14 cellular contexts compared by ENCODE assay signal in the genomic region with DNA sequence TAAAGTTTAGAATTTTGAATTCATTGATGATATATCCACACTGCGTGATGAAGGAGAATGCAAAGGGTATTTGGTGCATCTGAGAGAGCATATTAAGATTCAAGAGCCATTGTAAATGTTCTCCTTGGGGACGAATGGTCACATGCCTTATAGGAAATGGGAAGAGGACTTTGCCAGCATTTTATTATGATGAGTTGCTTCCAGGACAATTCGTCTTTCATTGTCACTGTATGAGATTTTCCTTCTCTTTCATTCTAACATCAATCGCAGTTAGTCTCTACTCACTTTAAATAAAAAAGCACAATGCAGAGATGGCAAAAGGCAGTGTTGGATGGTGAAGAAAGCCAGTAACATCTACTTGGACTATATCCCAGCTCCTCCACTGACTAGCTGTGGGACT. TPM values are rescaled to one million over a fixed set of nuclear protein-coding genes. Genes with fewer than 3 reads are reported as not detected.
A peak's percentile ranks its signal among the peaks of the same experiment; 100 is the strongest.
DNase-seq lines count a peak whose midpoint lies in the region; ATAC-seq, FAIRE-seq and TF ChIP-seq lines count a peak whose summit lies in the region.
"Had no signal": no experiment of that assay in that cellular context is flagged by ENCODE, and none has a peak within 500 bp of the region (broad histone marks: within the 10 kb centered on the region; RNA-seq: fewer than 3 reads in every experiment).

No MANE protein-coding gene starts in this region.

- no peak overlapping the region for H4K12ac ChIP-seq in trophoblast cell (ENCODE audit: low read depth, low read length)

- H2BK5ac ChIP-seq in trophoblast cell (ENCODE audit: low read depth, low read length, poor library complexity) = no peak overlapping the region

- TF ChIP-seq CTCF in GM12878 (IDR thresholded peaks at IDR 0.05 in 2 of 3, conservative IDR thresholded peaks at IDR 0.05 in 1 of 3; ENCODE audit: control insufficient read depth in 2 of 3, extremely low read depth in 1 of 3, insufficient read depth in 1 of 3, low read depth in 3 of 3, low read length in 3 of 3) = no peak

- 36 to 39% methylated on average over 4 of the region's 4 CpGs for WGBS in GM23248 (ENCODE audit: low coverage in 1 of 2, low lambda C conversion rate in 2 of 2, missing lambda C conversion rate in 2 of 2), 2 experiments
- 98% methylated on average over 4 of the region's 4 CpGs for WGBS in GM12878 (ENCODE audit: insufficient coverage, insufficient replicate concordance, low lambda C conversion rate, missing lambda C conversion rate)
- WGBS in trophoblast cell (ENCODE audit: extremely low coverage, insufficient coverage, insufficient read length) = no CpG with 5 or more reads among the region's 4 CpGs

- H3K4me2 ChIP-seq in GM23248 (ENCODE audit: unreplicated experiment) = no peak overlapping the region
- H3K4me2 ChIP-seq in GM12878 (ENCODE audit: control insufficient read depth, insufficient read depth) = no peak overlapping the region
- H3K4me2 ChIP-seq in trophoblast cell (ENCODE audit: low read length) = no peak overlapping the region
- H3K4me2 ChIP-seq: A549, GM23338 had no signal

- H4K20me1 ChIP-seq in GM23248 (ENCODE audit: insufficient read depth) (peaks cover 5% of the 10 kb centered on the region; the same call in 1 of the 2 replicates), GM12878 (ENCODE audit: control insufficient read depth, insufficient read depth) (no peaks in the 10 kb centered on the region)

- no peak overlapping the region for H3K23ac ChIP-seq in trophoblast cell (ENCODE audit: low read length)

- no peak overlapping the region for H4K8ac ChIP-seq in trophoblast cell (ENCODE audit: low read depth, low read length)

- no peak overlapping the region for H2AK5ac ChIP-seq in trophoblast cell (ENCODE audit: low read length)

- H4K91ac ChIP-seq in trophoblast cell (ENCODE audit: low read depth, low read length) = no peak overlapping the region

- H3K27ac ChIP-seq in GM23248 (no peak overlapping the region), GM12878 (ENCODE audit: control insufficient read depth, insufficient read depth) (no peak overlapping the region), trophoblast cell (ENCODE audit: low read depth, low read length) (no peak overlapping the region)
- H3K27ac ChIP-seq: A549 had no signal

- no peak overlapping the region for H2BK12ac ChIP-seq in trophoblast cell (ENCODE audit: low read length)

- H3K79me1 ChIP-seq in trophoblast cell (ENCODE audit: low read length) = no peaks in the 10 kb centered on the region

- POLR2A ChIA-PET in GM12878 (lab: Charles Lee) = no interaction called here

- H3K4ac ChIP-seq in trophoblast cell (ENCODE audit: low read depth, low read length) = no peak overlapping the region

- H3K36me3 ChIP-seq in GM23248 (ENCODE audit: low read depth) (no peaks in the 10 kb centered on the region), GM12878 (ENCODE audit: control insufficient read depth in 2 of 2, insufficient read depth in 2 of 2, low read length in 1 of 2) (no peaks in the 10 kb centered on the region), trophoblast cell (ENCODE audit: control insufficient read depth in 1 of 2, insufficient read depth in 2 of 2, low read length in 2 of 2) (no peaks in the 10 kb centered on the region)

- H3K4me3 ChIP-seq in GM23248 (no peak overlapping the region), GM12878 (no peak overlapping the region), trophoblast cell (ENCODE audit: low read depth, low read length) (no peak overlapping the region)
- H3K4me3 ChIP-seq: A549, GM23338 had no signal

- no peak overlapping the region for H3K14ac ChIP-seq in trophoblast cell (ENCODE audit: low read length)

- no peak for TF ChIP-seq EP300 in GM12878 (IDR thresholded peaks at IDR 0.05; ENCODE audit: borderline replicate concordance in 1 of 2, control insufficient read depth in 1 of 2, low read depth in 2 of 2, low read length in 2 of 2)

- H3K9ac ChIP-seq in GM23248 (no peak overlapping the region), GM12878 (ENCODE audit: control insufficient read depth, insufficient read depth, low read length) (no peak overlapping the region), trophoblast cell (ENCODE audit: low read length) (no peak overlapping the region)

- ATAC-seq in GM12878 = no peak
- no peak for ATAC-seq in HG03571 (IDR thresholded peaks at IDR 0.05; ENCODE audit: unreplicated experiment)
- ATAC-seq in esophagus mucosa = no peak
- ATAC-seq: A549; CD8-positive, alpha-beta T cell; GM23338; HepG2 had no signal

- in situ Hi-C loops in GM23248 (cut with MboI) (no loop called here), GM12878 (cut with MboI) (no loop called here)

- CTCF ChIA-PET in GM12878 (lab: Yijun Ruan, JAX) = interaction anchor here (0.9 kb wide), 1 partner anchor 10 kb away, joined by 3 read pairs; no protein-coding TSS in a partner anchor

- no peak overlapping the region for H2AFZ ChIP-seq in GM23248
- H2AFZ ChIP-seq in GM12878 (ENCODE audit: control insufficient read depth, low read depth, low read length) = no peak overlapping the region
- no peak overlapping the region for H2AFZ ChIP-seq in trophoblast cell (ENCODE audit: insufficient read depth, low read length, poor library complexity)
- H2AFZ ChIP-seq: GM23338 had no signal

- TF ChIP-seq POLR2A in GM12878 (IDR thresholded peaks at IDR 0.05; ENCODE audit: low read depth, low read length) = no peak

- H3K9me3 ChIP-seq in GM23248 (ENCODE audit: low read depth) (no peaks in the 10 kb centered on the region), GM12878 (replicated peaks; ENCODE audit: control insufficient read depth, insufficient read depth, low read length) (peaks cover 3% of the 10 kb centered on the region; the same call in 1 of the 3 replicates), trophoblast cell (ENCODE audit: insufficient read depth, low read depth, low read length) (no peaks in the 10 kb centered on the region)
- H3K9me3 ChIP-seq: A549 had no signal

- RAD21 ChIA-PET in GM12878 (lab: Charles Lee; ENCODE audit: unreplicated experiment) = interaction anchor here (1.1 kb wide), 1 partner anchor 19 kb away, joined by 3 read pairs; no protein-coding TSS in a partner anchor

- H2BK120ac ChIP-seq in trophoblast cell (ENCODE audit: insufficient read depth, low read length, poor library complexity) = no peak overlapping the region

- BruUV-seq in GM12878 (replicated peaks; lab: Mats Ljungman, UMichigan) = no TSS peak

- intact Hi-C loops in GM12878 (cut with micrococcal nuclease; ENCODE audit: unreplicated experiment) = no loop called here

- no peaks in the 10 kb centered on the region for H3K9me2 ChIP-seq in GM23248 (ENCODE audit: insufficient read depth)

- H3F3A ChIP-seq in GM23248 (ENCODE audit: insufficient read depth) = no peaks in the 10 kb centered on the region; the same call in 1 of the 2 replicates

- no peak overlapping the region for H3K18ac ChIP-seq in trophoblast cell (ENCODE audit: low read length)

- TF ChIP-seq RAD21 in GM12878 (IDR thresholded peaks at IDR 0.05; ENCODE audit: insufficient read depth, low read depth, low read length) = no peak

- FAIRE-seq in GM12878 (lab: Jason Lieb, UNC) = peak; percentile 68
- FAIRE-seq: A549, HepG2 had no signal

- SMC1A ChIA-PET in GM12878 (lab: Charles Lee; ENCODE audit: uncharacterized antibody, unreplicated experiment) = interaction anchor here (0.9 to 1.4 kb wide), 4 partner anchors 9 to 19 kb away, joined by 3 to 4 read pairs (median 3); no protein-coding TSS in a partner anchor

- H3K4me1 ChIP-seq in GM23248 (ENCODE audit: insufficient read depth) = peaks cover 10% of the 10 kb centered on the region
- H3K4me1 ChIP-seq in GM12878 (ENCODE audit: control insufficient read depth, insufficient read depth, low read length) = peaks cover 5% of the 10 kb centered on the region; the same call in 1 of the 2 replicates
- H3K4me1 ChIP-seq in trophoblast cell (ENCODE audit: control insufficient read depth in 1 of 2, insufficient read depth in 2 of 2, low read length in 2 of 2) = peaks cover 0 to 3% of the 10 kb centered on the region in 2 experiments
- H3K4me1 ChIP-seq: Caco-2 had no signal

- H3K27me3 ChIP-seq in GM23248 (replicated peaks; ENCODE audit: insufficient read depth) (no peaks in the 10 kb centered on the region), GM12878 (replicated peaks in 1 of 2; ENCODE audit: control insufficient read depth in 2 of 2, insufficient read depth in 2 of 2, low read length in 1 of 2) (no peaks in the 10 kb centered on the region), trophoblast cell (ENCODE audit: insufficient read depth, low read length) (no peaks in the 10 kb centered on the region)

- H3K79me2 ChIP-seq in GM23248 (ENCODE audit: insufficient read depth) (peaks cover 100% of the 10 kb centered on the region), GM12878 (ENCODE audit: control insufficient read depth, insufficient read depth, low read length) (peaks cover 3% of the 10 kb centered on the region), trophoblast cell (ENCODE audit: control insufficient read depth, insufficient read depth, low read length, poor library complexity) (peaks cover 3% of the 10 kb centered on the region)

- DNase-seq in GM23248 = peak; percentile 43
- DNase-seq in GM12878 (ENCODE audit: low read depth, low spot score) = no peak
- peak; percentile 68 for DNase-seq in foreskin melanocyte
- DNase-seq in trophoblast cell = no peak
- DNase-seq: Caco-2; CD8-positive, alpha-beta T cell; DND-41; GDM1; H7 had no signal

TF ChIP-seq in GM12878, 131 proteins besides CTCF, POLR2A, EP300 and RAD21 (continues in another document):
- TF ChIP-seq CHD1 (IDR thresholded peaks at IDR 0.05; ENCODE audit: low read depth, low read length) (no peak), CBX5 (IDR thresholded peaks at IDR 0.05; ENCODE audit: low read depth) (no peak)

RNA-seq across cellular contexts. Expression of a gene that starts 21.4 kb away (rescaled TPM):
- 6.9 and 17.1 TPM in 2 replicates for total RNA-seq in GM23248 (2014; rRNA removed; shearing (Covaris generic))
- polyA plus RNA-seq in GM23248 (2016; fragmentation: Nextera tagmentation; extraction: Ambion mirVana) (11.5 and 14.2 TPM in 2 replicates), GM12878 (2011; rRNA removed) (4.6 and 6.5 TPM in 2 replicates), GM12878 (2014; fragmentation: Illumina TruSeq; extraction: Trizol) (7.8 and 9.9 TPM in 2 replicates), GM12878 (2014; fragmentation: Nextera tagmentation; extraction: Ambion mirVana) (1 to 10 TPM; 2.1 to 2.7 TPM), GM12878 (2014; rRNA removed) (10.0 and 13.5 TPM in 2 replicates), GM12878 (2016; fragmentation: Nextera tagmentation; extraction: Ambion mirVana) (10 to 100 TPM in 1 of 2 experiments, 1 to 10 TPM in 1; 8.5 to 10.4 TPM)
- 47.7 and 50.4 TPM in 2 replicates for total RNA-seq in GM12878 (2013; cell fraction: nucleolus; rRNA removed)
- total RNA-seq in GM12878 (2014; rRNA removed) (7.5 TPM in 2 replicates), GM12878 (2014; rRNA removed; fragmentation: Illumina TruSeq; extraction: Trizol) (8.5 and 8.9 TPM in 2 replicates), GM12878 (2021) (11.0 and 13.0 TPM in 2 replicates), esophagus mucosa (15.9 TPM)
- 2.3 TPM for polyA plus RNA-seq in GM12878 (2011; ENCODE audit: low read depth)
- polyA plus RNA-seq in GM12878 (2011; cell fraction: cytosol; rRNA removed) = 2.4 and 2.6 TPM in 2 replicates
- 10.0 and 10.8 TPM in 2 replicates for polyA plus RNA-seq in GM12878 (2011; cell fraction: nucleus; rRNA removed)
- 4.1 and 4.7 TPM in 2 replicates for polyA plus RNA-seq in GM12878 (2012)
- 7.4 and 8.7 TPM in 2 replicates for polyA minus RNA-seq in GM12878 (2011; rRNA and poly(A)+ RNA removed)
- polyA minus RNA-seq in GM12878 (2011; cell fraction: cytosol; rRNA and poly(A)+ RNA removed) = 1.2 and 1.9 TPM in 2 replicates
- polyA minus RNA-seq in GM12878 (2011; cell fraction: nucleus; rRNA and poly(A)+ RNA removed) = 11.5 and 22.0 TPM in 2 replicates
- polyA plus RNA-seq in trophoblast cell (2013) = 14.4 and 15.0 TPM in 2 replicates

Comparison
In these comparisons a context has a peak if more than half of its experiments do, and no peak if none do; other contexts are left out.
1. DNase-seq: peak in GM23248 (single experiment) and foreskin melanocyte (single experiment); none in GM12878 (single experiment) and trophoblast cell (0 of 2).